ENCODE assay signal across 23 cellular contexts in genomic region chr10:91564508-91564907, GRCh38.
"Had no signal": no experiment of that assay in that cellular context is flagged by ENCODE, and none has a peak within 500 bp of the region (broad histone marks: within the 10 kb centered on the region; RNA-seq: fewer than 3 reads in every experiment).

No MANE protein-coding gene starts in this region.

- H3K36me3 ChIP-seq: colonic mucosa, lower lobe of right lung, pancreas, tibial nerve, upper lobe of right lung, vagina had no signal

- H3K4me3 ChIP-seq: colonic mucosa, lower lobe of right lung, pancreas, skin epidermis, testis, tibial nerve, upper lobe of right lung, vagina had no signal

- H3K9me3 ChIP-seq: colonic mucosa, lower lobe of right lung, pancreas, testis, tibial nerve, upper lobe of right lung, vagina had no signal

- ATAC-seq: left lobe of liver; lower lobe of right lung; natural killer cell treated with Interleukin-12 subunit alpha and Interleukin-12 subunit beta and Interleukin-15 and Interleukin-18, amount 100 ng/mL, for 72 hours; pancreas; sciatic nerve; stimulated activated naive B cell treated with anti-CD40 and anti-IgM and Interleukin-4, amounts not matched to agents 10 μg/mL and 1 μg/mL and 100 μg/mL, for 72 hours; stimulated activated naive CD8-positive, alpha-beta T cell treated with anti-CD3 and anti-CD28 coated beads, Interleukin-15, amount 100 ng/mL, for 72 hours; upper lobe of right lung had no signal

- H3K27me3 ChIP-seq: colonic mucosa, pancreas, testis, tibial nerve, upper lobe of right lung, vagina had no signal

- DNase-seq: colonic mucosa; dermis blood vessel endothelial cell; endodermal cell; erythroblast; foreskin melanocyte; islet precursor cell; lower lobe of right lung; mesenchymal stem cell; midbrain; occipital lobe; pancreas; stimulated activated CD4-positive, alpha-beta T cell treated with anti-CD3 and anti-CD28 coated beads, Interleukin-2, amount 100 ng/mL, for 24 hours; stimulated activated CD4-positive, alpha-beta T cell treated with anti-CD3 and anti-CD28 coated beads, Interleukin-4, amount 100 ng/mL, for 4 hours; stimulated activated naive B cell treated with anti-CD40 and anti-IgM and Interleukin-4, amounts not matched to agents 10 μg/mL and 1 μg/mL and 100 μg/mL, for 72 hours; stimulated activated naive CD8-positive, alpha-beta T cell treated with anti-CD3 and anti-CD28 coated beads, Interleukin-15, amount 100 ng/mL, for 72 hours; testis; upper lobe of right lung had no signal

- H3K27ac ChIP-seq: colonic mucosa, lower lobe of right lung, pancreas, skin epidermis, testis, tibial nerve, upper lobe of right lung, vagina had no signal

- H3K4me1 ChIP-seq: colonic mucosa, lower lobe of right lung, pancreas, testis, upper lobe of right lung had no signal
